In genomic region chr19:1866693-1867358, GRCh38 we compare ENCODE assay signal across 1 cellular context.
TF ChIP-seq lines count a peak whose summit lies in the region.

No MANE protein-coding gene starts in this region.

TF ChIP-seq in H1, 55 proteins besides CTCF, POLR2A, EP300 and RAD21:
- TF ChIP-seq POLR2AphosphoS5 (IDR thresholded peaks at IDR 0.05; ENCODE audit: low read depth, low read length): 0 out of 2 replicates have a peak, but pooled peaks have one; percentile 4
- no peak for TF ChIP-seq SP2 (IDR thresholded peaks at IDR 0.05; ENCODE audit: low read length)
TF ChIP-seq in H1: peak in this region for 1.
